15 cellular contexts compared by ENCODE assay signal in the genomic region with DNA sequence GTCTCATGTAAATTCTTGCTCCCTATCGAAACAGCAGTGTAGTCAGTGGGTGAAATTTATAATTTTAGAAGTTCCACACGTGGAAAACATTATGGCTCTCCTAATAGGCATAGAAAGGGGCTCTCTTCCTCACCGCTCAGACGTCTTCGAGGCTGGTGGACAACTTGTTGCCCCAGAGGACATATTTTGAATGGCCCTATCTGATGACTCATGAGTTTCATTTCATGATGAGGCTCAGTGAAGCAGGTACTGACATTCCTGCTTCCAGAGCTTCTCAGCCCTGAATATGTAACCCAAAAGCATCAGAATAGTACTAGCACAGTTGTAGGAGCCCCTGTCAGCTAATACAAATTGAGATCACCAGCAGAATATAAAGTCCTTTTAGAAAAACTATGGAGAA.
DNase-seq lines count a peak whose midpoint lies in the region; ATAC-seq and TF ChIP-seq lines count a peak whose summit lies in the region.
"Had no signal": no experiment of that assay in that cellular context is flagged by ENCODE, and none has a peak within 500 bp of the region (broad histone marks: within the 10 kb centered on the region; RNA-seq: fewer than 3 reads in every experiment).

No MANE protein-coding gene starts in this region.

- H3K27ac Mint-ChIP-seq in stimulated activated naive CD8-positive, alpha-beta T cell treated with anti-CD3 and anti-CD28 coated beads, Interleukin-15, Interleukin-2, amounts not matched to agents 100 ng/mL and 50 ng/mL, for 24 hours: peak overlapping the region; percentile 13
- H3K27ac Mint-ChIP-seq in T-helper 17 cell (peak overlapping the region; percentile 84), endothelial cell (ENCODE audit: unreplicated experiment) (no peak overlapping the region), osteocyte (ENCODE audit: unreplicated experiment) (no peak overlapping the region)
- H3K27ac Mint-ChIP-seq: T-helper 1 cell treated with Interleukin-12 subunit alpha and Interleukin-12 subunit beta and Interleukin-4 antibody, amounts not matched to agents 30 μg/mL and 1 μg/mL, for 36 hours had no signal

- no peak overlapping the region for H3K4me3 Mint-ChIP-seq in stimulated activated naive CD8-positive, alpha-beta T cell treated with anti-CD3 and anti-CD28 coated beads, Interleukin-15, Interleukin-2, amounts not matched to agents 100 ng/mL and 50 ng/mL, for 24 hours
- no peak overlapping the region for H3K4me3 Mint-ChIP-seq in T-helper 17 cell
- no peak overlapping the region for H3K4me3 Mint-ChIP-seq in endothelial cell (ENCODE audit: unreplicated experiment)
- H3K4me3 Mint-ChIP-seq in osteocyte (ENCODE audit: unreplicated experiment): no peak overlapping the region
- H3K4me3 Mint-ChIP-seq: T-helper 1 cell treated with Interleukin-12 subunit alpha and Interleukin-12 subunit beta and Interleukin-4 antibody, amounts not matched to agents 30 μg/mL and 1 μg/mL, for 36 hours had no signal

- no peaks in the 10 kb centered on the region for H3K27me3 Mint-ChIP-seq in stimulated activated naive CD8-positive, alpha-beta T cell treated with anti-CD3 and anti-CD28 coated beads, Interleukin-15, Interleukin-2, amounts not matched to agents 100 ng/mL and 50 ng/mL, for 24 hours
- no peaks in the 10 kb centered on the region for H3K27me3 Mint-ChIP-seq in T-helper 17 cell
- no peaks in the 10 kb centered on the region for H3K27me3 Mint-ChIP-seq in endothelial cell (ENCODE audit: unreplicated experiment)
- no peaks in the 10 kb centered on the region for H3K27me3 Mint-ChIP-seq in osteocyte (ENCODE audit: unreplicated experiment)

- H3K9me3 ChIP-seq in T-helper 17 cell (ENCODE audit: control insufficient read depth, low read length, poor library complexity, severe bottlenecking): no peaks in the 10 kb centered on the region
- H3K9me3 ChIP-seq: neutrophil, stomach had no signal

- peaks cover 29% of the 10 kb centered on the region for H3K4me1 Mint-ChIP-seq in stimulated activated naive CD8-positive, alpha-beta T cell treated with anti-CD3 and anti-CD28 coated beads, Interleukin-15, Interleukin-2, amounts not matched to agents 100 ng/mL and 50 ng/mL, for 24 hours (ENCODE audit: low read depth)
- H3K4me1 Mint-ChIP-seq in T-helper 17 cell: peaks cover 18% of the 10 kb centered on the region
- peaks cover 7% of the 10 kb centered on the region for H3K4me1 Mint-ChIP-seq in endothelial cell (ENCODE audit: unreplicated experiment)
- H3K4me1 Mint-ChIP-seq in osteocyte (ENCODE audit: unreplicated experiment): peaks cover 9% of the 10 kb centered on the region

- H3K36me3 Mint-ChIP-seq in stimulated activated naive CD8-positive, alpha-beta T cell treated with anti-CD3 and anti-CD28 coated beads, Interleukin-15, Interleukin-2, amounts not matched to agents 100 ng/mL and 50 ng/mL, for 24 hours (ENCODE audit: low read depth): peaks cover 47% of the 10 kb centered on the region
- H3K36me3 Mint-ChIP-seq in T-helper 17 cell (ENCODE audit: low read depth): peaks cover 15% of the 10 kb centered on the region
- H3K36me3 Mint-ChIP-seq in endothelial cell (ENCODE audit: low read depth, unreplicated experiment): peaks cover 19% of the 10 kb centered on the region
- peaks cover 49% of the 10 kb centered on the region for H3K36me3 Mint-ChIP-seq in osteocyte (ENCODE audit: unreplicated experiment)

- TF ChIP-seq CTCF in endothelial cell (IDR thresholded peaks at IDR 0.05; ENCODE audit: unreplicated experiment): no peak
- no peak for TF ChIP-seq CTCF in osteocyte (IDR thresholded peaks at IDR 0.05)

- no peak for ATAC-seq in stimulated activated naive CD8-positive, alpha-beta T cell treated with anti-CD3 and anti-CD28 coated beads, Interleukin-15, Interleukin-2, amounts not matched to agents 100 U/mL and 50 U/mL, for 24 hours
- ATAC-seq in T-helper 17 cell (no peak), GM21528 (IDR thresholded peaks at IDR 0.05; ENCODE audit: low FRiP score, unreplicated experiment) (no peak)

- no peaks in the 10 kb centered on the region for H3K9me3 Mint-ChIP-seq in stimulated activated naive CD8-positive, alpha-beta T cell treated with anti-CD3 and anti-CD28 coated beads, Interleukin-15, Interleukin-2, amounts not matched to agents 100 ng/mL and 50 ng/mL, for 24 hours
- no peaks in the 10 kb centered on the region for H3K9me3 Mint-ChIP-seq in endothelial cell (ENCODE audit: unreplicated experiment)
- H3K9me3 Mint-ChIP-seq in osteocyte (ENCODE audit: unreplicated experiment): no peaks in the 10 kb centered on the region
- H3K9me3 Mint-ChIP-seq: T-helper 1 cell treated with Interleukin-12 subunit alpha and Interleukin-12 subunit beta and Interleukin-4 antibody, amounts not matched to agents 30 μg/mL and 1 μg/mL, for 36 hours had no signal

- DNase-seq in stimulated activated naive CD8-positive, alpha-beta T cell treated with anti-CD3 and anti-CD28 coated beads, Interleukin-15, Interleukin-2, amounts not matched to agents 100 U/mL and 50 U/mL, for 24 hours: no peak
- DNase-seq in T-helper 17 cell: no peak
- peak; percentile 11 for DNase-seq in glomerular visceral epithelial cell (ENCODE audit: extremely low spot score)
- no peak for DNase-seq in endothelial cell (ENCODE audit: low spot score)
- DNase-seq in osteocyte (ENCODE audit: extremely low spot score, unreplicated experiment): no peak
- DNase-seq in NCI-H345 (lab: John Stamatoyannopoulos, UW): no peak
- DNase-seq: activated CD4-positive, alpha-beta T cell treated with anti-CD3 and anti-CD28 coated beads for 1 hour; dorsolateral prefrontal cortex; NCI-H2081; NCI-H748 treated with DMSO at 0.1 percent for 48 hours; stomach had no signal

Comparison
In these comparisons a context has a peak if more than half of its experiments do, and no peak if none do; other contexts are left out.
1. H3K27ac Mint-ChIP-seq: peak in stimulated activated naive CD8-positive, alpha-beta T cell treated with anti-CD3 and anti-CD28 coated beads, Interleukin-15, Interleukin-2, amounts not matched to agents 100 ng/mL and 50 ng/mL, for 24 hours (single experiment) and T-helper 17 cell (single experiment); none in endothelial cell (single experiment) and osteocyte (single experiment).